ENCODE assay signal across 29 cellular contexts in genomic region chr3:64019879-64020278, GRCh38.
"Had no signal": no experiment of that assay in that cellular context is flagged by ENCODE, and none has a peak within 500 bp of the region (broad histone marks: within the 10 kb centered on the region; RNA-seq: fewer than 3 reads in every experiment).

No MANE protein-coding gene starts in this region.

- H3K27ac ChIP-seq: left lung, ovary, prostate gland, skin epidermis, spleen, suprapubic skin, thoracic aorta, tibial artery, upper lobe of right lung had no signal

- H3K27me3 ChIP-seq: left lung, ovary, spleen, suprapubic skin, tibial artery, upper lobe of right lung had no signal

- H3K9me3 ChIP-seq: left lung, mucosa of descending colon, ovary, prostate gland, spleen, suprapubic skin, thoracic aorta, tibial artery, upper lobe of right lung had no signal

- FAIRE-seq: islet of Langerhans, kidney, urothelium cell line had no signal

- H3K36me3 ChIP-seq: ovary, prostate gland had no signal

- ATAC-seq: left colon; left lung; mucosa of descending colon; naive thymus-derived CD4-positive, alpha-beta T cell; natural killer cell treated with Interleukin-12 subunit alpha and Interleukin-12 subunit beta and Interleukin-15 and Interleukin-18, amount 100 ng/mL, for 72 hours; right cardiac atrium; sciatic nerve; stimulated activated effector memory CD8-positive, alpha-beta T cell treated with anti-CD3 and anti-CD28 coated beads, Interleukin-12 subunit alpha, Interleukin-12 subunit beta, amount 100 ng/mL, for 72 hours; upper lobe of right lung had no signal

- DNase-seq: hypothalamus; immature natural killer cell; kidney; left colon; left lung; midbrain; mucosa of descending colon; naive thymus-derived CD4-positive, alpha-beta T cell; ovary; posterior cingulate gyrus; retina; right cardiac atrium; spleen; stimulated activated CD4-positive, alpha-beta T cell treated with anti-CD3 and anti-CD28 coated beads, Interleukin-4, amount 100 ng/mL, for 24 hours; stimulated activated naive CD4-positive, alpha-beta T cell; tibial artery; trophoblast cell; upper lobe of right lung had no signal

- H3K4me3 ChIP-seq: left lung, lung, mucosa of descending colon, ovary, prostate gland, skin epidermis, spleen, suprapubic skin, thoracic aorta, tibial artery, upper lobe of right lung had no signal

- H3K27me3 Mint-ChIP-seq: naive thymus-derived CD4-positive, alpha-beta T cell; natural killer cell treated with Interleukin-12 subunit alpha and Interleukin-12 subunit beta and Interleukin-15 and Interleukin-18, amount 100 ng/mL, for 72 hours; stimulated activated naive CD8-positive, alpha-beta T cell treated with anti-CD3 and anti-CD28 coated beads, Interleukin-15, Interleukin-2, amounts not matched to agents 100 ng/mL and 50 ng/mL, for 24 hours had no signal

- H3K4me1 ChIP-seq: prostate gland had no signal

- H3K36me3 Mint-ChIP-seq: stimulated activated effector memory CD8-positive, alpha-beta T cell treated with anti-CD3 and anti-CD28 coated beads, Interleukin-12 subunit alpha, Interleukin-12 subunit beta, amount 100 ng/mL, for 72 hours had no signal

- H3K9me3 Mint-ChIP-seq: immature natural killer cell; natural killer cell treated with Interleukin-12 subunit alpha and Interleukin-12 subunit beta and Interleukin-15 and Interleukin-18, amount 100 ng/mL, for 72 hours; stimulated activated effector memory CD8-positive, alpha-beta T cell treated with anti-CD3 and anti-CD28 coated beads, Interleukin-12 subunit alpha, Interleukin-12 subunit beta, amount 100 ng/mL, for 72 hours; stimulated activated naive CD8-positive, alpha-beta T cell treated with anti-CD3 and anti-CD28 coated beads, Interleukin-15, Interleukin-2, amounts not matched to agents 100 ng/mL and 50 ng/mL, for 24 hours had no signal
